Comparison of ENCODE assay signal across 16 cellular contexts in genomic region chr18:13451661-13452447, GRCh38.
DNase-seq lines count a peak whose midpoint lies in the region; ATAC-seq and TF ChIP-seq lines count a peak whose summit lies in the region.
"Had no signal": no experiment of that assay in that cellular context is flagged by ENCODE, and none has a peak within 500 bp of the region (broad histone marks: within the 10 kb centered on the region; RNA-seq: fewer than 3 reads in every experiment).

No MANE protein-coding gene starts in this region.

- H3K36me3 Mint-ChIP-seq in activated CD8-positive, alpha-beta T cell treated with anti-CD3 and anti-CD28 coated beads, Interleukin-2, amount 10 ng/mL, durations not matched to agents 7 days and 5 days (ENCODE audit: low read depth): peaks cover 1% of the 10 kb centered on the region
- no peaks in the 10 kb centered on the region for H3K36me3 Mint-ChIP-seq in activated CD8-positive, alpha-beta T cell treated with anti-CD3 and anti-CD28 coated beads for 36 hours (ENCODE audit: low read depth)
- peaks cover 3% of the 10 kb centered on the region for H3K36me3 Mint-ChIP-seq in T-helper 17 cell (ENCODE audit: low read depth)

- no peaks in the 10 kb centered on the region for H3K27me3 ChIP-seq in tibial artery

- no peak overlapping the region for H3K4me3 ChIP-seq in tibial artery

- ATAC-seq in activated CD8-positive, alpha-beta T cell treated with anti-CD3 and anti-CD28 coated beads, Interleukin-2, amount 10 ng/mL, durations not matched to agents 7 days and 5 days: no peak
- no peak for ATAC-seq in activated CD8-positive, alpha-beta T cell treated with anti-CD3 and anti-CD28 coated beads for 36 hours
- ATAC-seq in T-helper 17 cell (no peak), left ventricle myocardium superior (peak; percentile 38)
- ATAC-seq: activated CD4-positive, alpha-beta T cell treated with anti-CD3 and anti-CD28 coated beads for 36 hours had no signal

- no peak overlapping the region for H3K4me3 Mint-ChIP-seq in activated CD8-positive, alpha-beta T cell treated with anti-CD3 and anti-CD28 coated beads, Interleukin-2, amount 10 ng/mL, durations not matched to agents 7 days and 5 days
- no peak overlapping the region for H3K4me3 Mint-ChIP-seq in activated CD8-positive, alpha-beta T cell treated with anti-CD3 and anti-CD28 coated beads for 36 hours
- peak overlapping the region; percentile 15 for H3K4me3 Mint-ChIP-seq in T-helper 17 cell
- H3K4me3 Mint-ChIP-seq: activated CD4-positive, alpha-beta T cell treated with anti-CD3 and anti-CD28 coated beads for 36 hours had no signal

- TF ChIP-seq CTCF in activated CD8-positive, alpha-beta T cell treated with anti-CD3 and anti-CD28 coated beads for 36 hours (IDR thresholded peaks at IDR 0.05): no peak
- TF ChIP-seq CTCF in tibial artery (IDR thresholded peaks at IDR 0.05): no peak

- POLR2A ChIA-PET in activated CD8-positive, alpha-beta T cell treated with anti-CD3 and anti-CD28 coated beads, Interleukin-2, amount 10 ng/mL, durations not matched to agents 7 days and 5 days (lab: Charles Lee): interaction anchor here (0.8 kb wide), 1 partner anchor 40 kb away, joined by 4 read pairs; no protein-coding TSS in a partner anchor
- POLR2A ChIA-PET in activated CD8-positive, alpha-beta T cell treated with anti-CD3 and anti-CD28 coated beads for 36 hours (lab: Charles Lee): interaction anchor here (1.4 to 2.3 kb wide), 2 partner anchors 12 to 13 kb away, joined by 4 to 9 read pairs; no protein-coding TSS in a partner anchor

- DNase-seq in activated CD8-positive, alpha-beta T cell treated with anti-CD3 and anti-CD28 coated beads, Interleukin-2, amount 10 ng/mL, durations not matched to agents 7 days and 5 days: no peak
- DNase-seq in activated CD8-positive, alpha-beta T cell treated with anti-CD3 and anti-CD28 coated beads for 36 hours: no peak
- DNase-seq in T-helper 17 cell (no peak), left ventricle myocardium superior (no peak), tibial artery (peak in 1 of 2 donors; percentile 57), cortex of kidney (lab: John Stamatoyannopoulos, UW) (no peak), RPMI8226 (no peak)
- DNase-seq in NK-92 treated with Interleukin-12 subunit alpha and Interleukin-12 subunit beta, amount 100 ng/mL, for 24 hours (lab: John Stamatoyannopoulos, UW): no peak
- DNase-seq: activated CD4-positive, alpha-beta T cell treated with anti-CD3 and anti-CD28 coated beads for 36 hours; activated naive CD4-positive, alpha-beta T cell; glutamatergic neuron; mammary epithelial cell; NCI-H1092; NCI-H510A; stimulated activated CD4-positive, alpha-beta T cell treated with anti-CD3 and anti-CD28 coated beads, Interleukin-4, amount 100 ng/mL, for 4 hours; SW 1271 had no signal

- H3K36me3 ChIP-seq in tibial artery: no peaks in the 10 kb centered on the region

- H3K27ac ChIP-seq in tibial artery: peak overlapping the region; percentile 28 to 50

- H3K9me3 Mint-ChIP-seq in activated CD8-positive, alpha-beta T cell treated with anti-CD3 and anti-CD28 coated beads, Interleukin-2, amount 10 ng/mL, durations not matched to agents 7 days and 5 days (ENCODE audit: insufficient read depth): no peaks in the 10 kb centered on the region
- H3K9me3 Mint-ChIP-seq in activated CD8-positive, alpha-beta T cell treated with anti-CD3 and anti-CD28 coated beads for 36 hours: no peaks in the 10 kb centered on the region

- H3K4me1 Mint-ChIP-seq in activated CD8-positive, alpha-beta T cell treated with anti-CD3 and anti-CD28 coated beads, Interleukin-2, amount 10 ng/mL, durations not matched to agents 7 days and 5 days (ENCODE audit: low read depth): peaks cover 47% of the 10 kb centered on the region
- H3K4me1 Mint-ChIP-seq in activated CD8-positive, alpha-beta T cell treated with anti-CD3 and anti-CD28 coated beads for 36 hours (ENCODE audit: low read depth): peaks cover 37% of the 10 kb centered on the region
- peaks cover 48% of the 10 kb centered on the region for H3K4me1 Mint-ChIP-seq in T-helper 17 cell

- CTCF ChIA-PET in activated CD8-positive, alpha-beta T cell treated with anti-CD3 and anti-CD28 coated beads, Interleukin-2, amount 10 ng/mL, durations not matched to agents 7 days and 5 days (lab: Charles Lee): no interaction called here
- CTCF ChIA-PET in activated CD8-positive, alpha-beta T cell treated with anti-CD3 and anti-CD28 coated beads for 36 hours (lab: Charles Lee): no interaction called here

- intact Hi-C loops in activated CD8-positive, alpha-beta T cell treated with anti-CD3 and anti-CD28 coated beads for 36 hours (cut with micrococcal nuclease): loop anchor here (10.0 kb wide), 1 partner anchor 163 kb away; no protein-coding TSS in a partner anchor
- intact Hi-C loops in left ventricle myocardium superior (cut with micrococcal nuclease) (no loop called here), tibial artery (cut with DNase I; ENCODE audit: low total_unique reads) (no loop called here)

- no peaks in the 10 kb centered on the region for H3K27me3 Mint-ChIP-seq in activated CD8-positive, alpha-beta T cell treated with anti-CD3 and anti-CD28 coated beads, Interleukin-2, amount 10 ng/mL, durations not matched to agents 7 days and 5 days (ENCODE audit: low read depth)
- H3K27me3 Mint-ChIP-seq in activated CD8-positive, alpha-beta T cell treated with anti-CD3 and anti-CD28 coated beads for 36 hours: no peaks in the 10 kb centered on the region
- no peaks in the 10 kb centered on the region for H3K27me3 Mint-ChIP-seq in T-helper 17 cell
- H3K27me3 Mint-ChIP-seq: activated CD4-positive, alpha-beta T cell treated with anti-CD3 and anti-CD28 coated beads for 36 hours had no signal

- H3K4me1 ChIP-seq in tibial artery: peaks cover 0 to 54% (median 35%) of the 10 kb centered on the region in 4 donors

- H3K27ac Mint-ChIP-seq in activated CD8-positive, alpha-beta T cell treated with anti-CD3 and anti-CD28 coated beads, Interleukin-2, amount 10 ng/mL, durations not matched to agents 7 days and 5 days: peak overlapping the region; percentile 12
- H3K27ac Mint-ChIP-seq in activated CD8-positive, alpha-beta T cell treated with anti-CD3 and anti-CD28 coated beads for 36 hours: no peak overlapping the region
- H3K27ac Mint-ChIP-seq in T-helper 17 cell: peak overlapping the region; percentile 76
- H3K27ac Mint-ChIP-seq: activated CD4-positive, alpha-beta T cell treated with anti-CD3 and anti-CD28 coated beads for 36 hours had no signal

- H3K9me3 ChIP-seq in T-helper 17 cell (ENCODE audit: control insufficient read depth, low read length, poor library complexity, severe bottlenecking): no peaks in the 10 kb centered on the region
- H3K9me3 ChIP-seq in tibial artery: no peaks in the 10 kb centered on the region
